Comparison of ENCODE assay signal across 7 cellular contexts in genomic region chr22:20392983-20393704, GRCh38. TPM values are rescaled to one million over a fixed set of nuclear protein-coding genes. Genes with fewer than 3 reads are reported as not detected.
DNase-seq lines count a peak whose midpoint lies in the region; ATAC-seq and TF ChIP-seq lines count a peak whose summit lies in the region.

No MANE protein-coding gene starts in this region.

- H3K27me3 ChIP-seq in iPS-15b (ENCODE audit: control insufficient read depth, insufficient read depth, low read length) = peaks cover 4% of the 10 kb centered on the region

- H3K4me1 ChIP-seq in iPS-15b (ENCODE audit: control insufficient read depth, insufficient read depth, low read length) = peaks cover 3% of the 10 kb centered on the region

- no peak for TF ChIP-seq CTCF in HFF-Myc (IDR thresholded peaks at IDR 0.05; ENCODE audit: low read depth, low read length, missing control alignments)

- peaks cover 3% of the 10 kb centered on the region for H3K27me3 Mint-ChIP-seq in activated T-helper 1 cell treated with anti-CD3 and anti-CD28 coated beads, Interleukin-12 subunit alpha, Interleukin-12 subunit beta, Interleukin-2, Interleukin-4 antibody, amounts not matched to agents 30 ng/mL and 10 ng/mL and 1 ng/mL, durations not matched to agents 14 hours and 24 hours and 36 hours (ENCODE audit: insufficient read depth)
- H3K27me3 Mint-ChIP-seq in stimulated activated memory B cell treated with anti-CD40 and anti-IgM and Interleukin-4, amounts not matched to agents 10 μg/mL and 1 μg/mL and 100 μg/mL, for 72 hours = no peaks in the 10 kb centered on the region

- intact Hi-C loops in activated T-helper 1 cell treated with anti-CD3 and anti-CD28 coated beads, Interleukin-12 subunit alpha, Interleukin-12 subunit beta, Interleukin-2, Interleukin-4 antibody, amounts not matched to agents 30 ng/mL and 10 ng/mL and 1 ng/mL, durations not matched to agents 14 hours and 24 hours and 36 hours (cut with micrococcal nuclease) = no loop called here

- peaks cover 22% of the 10 kb centered on the region for H3K4me1 Mint-ChIP-seq in activated T-helper 1 cell treated with anti-CD3 and anti-CD28 coated beads, Interleukin-12 subunit alpha, Interleukin-12 subunit beta, Interleukin-2, Interleukin-4 antibody, amounts not matched to agents 30 ng/mL and 10 ng/mL and 1 ng/mL, durations not matched to agents 14 hours and 24 hours and 36 hours (ENCODE audit: low read depth)
- H3K4me1 Mint-ChIP-seq in stimulated activated memory B cell treated with anti-CD40 and anti-IgM and Interleukin-4, amounts not matched to agents 10 μg/mL and 1 μg/mL and 100 μg/mL, for 72 hours = peaks cover 41% of the 10 kb centered on the region

- H3K9me3 ChIP-seq in iPS-15b (ENCODE audit: control insufficient read depth, insufficient read depth, low read length) = no peaks in the 10 kb centered on the region

- ATAC-seq in stimulated activated memory B cell treated with anti-CD40 and anti-IgM and Interleukin-4, amounts not matched to agents 10 μg/mL and 1 μg/mL and 100 μg/mL, for 72 hours = peak; percentile 4

- no peaks in the 10 kb centered on the region for H3K36me3 ChIP-seq in iPS-15b (ENCODE audit: control insufficient read depth, insufficient read depth, low read length)

- H3K4me3 ChIP-seq in HFF-Myc (replicated peaks; ENCODE audit: low read depth, low read length) = peak overlapping the region; percentile 64
- peak overlapping the region; percentile 89 for H3K4me3 ChIP-seq in iPS-15b (ENCODE audit: low read depth, low read length)

- peak overlapping the region; percentile 91 for H3K27ac Mint-ChIP-seq in activated T-helper 1 cell treated with anti-CD3 and anti-CD28 coated beads, Interleukin-12 subunit alpha, Interleukin-12 subunit beta, Interleukin-2, Interleukin-4 antibody, amounts not matched to agents 30 ng/mL and 10 ng/mL and 1 ng/mL, durations not matched to agents 14 hours and 24 hours and 36 hours
- H3K27ac Mint-ChIP-seq in stimulated activated memory B cell treated with anti-CD40 and anti-IgM and Interleukin-4, amounts not matched to agents 10 μg/mL and 1 μg/mL and 100 μg/mL, for 72 hours = peak overlapping the region; percentile 88

- H3K9ac ChIP-seq in iPS-15b (ENCODE audit: low read depth, low read length) = no peak overlapping the region

- DNase-seq in HFF-Myc (ENCODE audit: extremely low read depth, low read depth) (no peak), DMS153 (lab: John Stamatoyannopoulos, UW) (no peak), DMS 273 treated with DMSO at 0.1 percent for 48 hours (lab: John Stamatoyannopoulos, UW) (no peak), GM03348 (ENCODE audit: low spot score) (no peak)
- no peak for DNase-seq in activated T-helper 1 cell treated with anti-CD3 and anti-CD28 coated beads, Interleukin-12 subunit alpha, Interleukin-12 subunit beta, Interleukin-2, Interleukin-4 antibody, amounts not matched to agents 30 ng/mL and 10 ng/mL and 1 ng/mL, durations not matched to agents 14 hours and 24 hours and 36 hours (ENCODE audit: low spot score)

- H3K36me3 Mint-ChIP-seq in activated T-helper 1 cell treated with anti-CD3 and anti-CD28 coated beads, Interleukin-12 subunit alpha, Interleukin-12 subunit beta, Interleukin-2, Interleukin-4 antibody, amounts not matched to agents 30 ng/mL and 10 ng/mL and 1 ng/mL, durations not matched to agents 14 hours and 24 hours and 36 hours (ENCODE audit: low read depth) = no peaks in the 10 kb centered on the region
- H3K36me3 Mint-ChIP-seq in stimulated activated memory B cell treated with anti-CD40 and anti-IgM and Interleukin-4, amounts not matched to agents 10 μg/mL and 1 μg/mL and 100 μg/mL, for 72 hours = no peaks in the 10 kb centered on the region

- peak overlapping the region; percentile 89 for H3K4me3 Mint-ChIP-seq in activated T-helper 1 cell treated with anti-CD3 and anti-CD28 coated beads, Interleukin-12 subunit alpha, Interleukin-12 subunit beta, Interleukin-2, Interleukin-4 antibody, amounts not matched to agents 30 ng/mL and 10 ng/mL and 1 ng/mL, durations not matched to agents 14 hours and 24 hours and 36 hours
- H3K4me3 Mint-ChIP-seq in stimulated activated memory B cell treated with anti-CD40 and anti-IgM and Interleukin-4, amounts not matched to agents 10 μg/mL and 1 μg/mL and 100 μg/mL, for 72 hours = peak overlapping the region; percentile 93

- no peaks in the 10 kb centered on the region for H3K9me3 Mint-ChIP-seq in activated T-helper 1 cell treated with anti-CD3 and anti-CD28 coated beads, Interleukin-12 subunit alpha, Interleukin-12 subunit beta, Interleukin-2, Interleukin-4 antibody, amounts not matched to agents 30 ng/mL and 10 ng/mL and 1 ng/mL, durations not matched to agents 14 hours and 24 hours and 36 hours
- peaks cover 2% of the 10 kb centered on the region for H3K9me3 Mint-ChIP-seq in stimulated activated memory B cell treated with anti-CD40 and anti-IgM and Interleukin-4, amounts not matched to agents 10 μg/mL and 1 μg/mL and 100 μg/mL, for 72 hours

RNA-seq across cellular contexts. Expression of gene ZNF74, which starts 0.8 kb away (rescaled TPM):
- total RNA-seq in activated T-helper 1 cell treated with anti-CD3 and anti-CD28 coated beads, Interleukin-12 subunit alpha, Interleukin-12 subunit beta, Interleukin-2, Interleukin-4 antibody, amounts not matched to agents 30 ng/mL and 10 ng/mL and 1 ng/mL, durations not matched to agents 14 hours and 24 hours and 36 hours = 14.3 and 15.2 TPM in 2 replicates

RNA-seq across cellular contexts. Expression of gene SCARF2, which starts 44.5 kb away (rescaled TPM):
- total RNA-seq in activated T-helper 1 cell treated with anti-CD3 and anti-CD28 coated beads, Interleukin-12 subunit alpha, Interleukin-12 subunit beta, Interleukin-2, Interleukin-4 antibody, amounts not matched to agents 30 ng/mL and 10 ng/mL and 1 ng/mL, durations not matched to agents 14 hours and 24 hours and 36 hours = 0.24 and 0.41 TPM in 2 replicates
